Comparison of ENCODE assay signal across 11 cellular contexts in the genomic region with DNA sequence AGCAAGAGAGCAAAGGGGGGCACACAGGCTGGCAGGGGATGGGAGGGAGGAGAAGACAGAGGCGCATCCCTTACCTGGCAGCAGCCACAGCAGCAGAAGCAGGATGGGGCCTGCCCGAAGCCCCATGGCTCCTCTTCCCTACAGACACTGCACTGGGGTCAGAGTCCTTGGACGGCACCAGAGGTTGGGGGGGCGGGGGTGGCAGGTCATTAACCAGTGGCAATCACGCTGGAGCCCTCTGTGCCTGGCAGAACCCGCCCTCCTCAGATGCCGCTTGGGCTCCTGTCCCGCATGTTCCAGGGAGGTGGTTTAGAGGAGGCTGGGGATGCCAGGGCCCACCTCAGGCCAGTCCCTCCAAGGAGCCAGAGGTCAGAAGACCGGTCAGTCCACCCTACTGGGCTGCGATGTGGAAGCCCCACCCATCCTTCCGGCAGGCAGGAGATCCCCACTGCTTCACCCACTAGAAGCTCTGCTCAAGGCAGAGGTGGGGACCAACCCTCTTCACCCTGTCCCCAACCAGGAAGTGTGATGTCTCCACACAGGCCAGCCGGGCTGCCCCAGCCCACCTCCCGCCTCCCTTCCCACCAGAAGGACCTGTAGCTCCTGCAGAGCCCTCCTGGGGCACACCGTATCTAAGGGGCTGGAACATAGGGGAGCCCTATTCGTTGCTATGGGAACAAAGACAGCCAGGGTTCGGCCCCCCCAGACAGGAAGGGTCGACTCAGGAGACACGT. TPM values are rescaled to one million over a fixed set of nuclear protein-coding genes. Genes with fewer than 3 reads are reported as not detected.
DNase-seq lines count a peak whose midpoint lies in the region; ATAC-seq and TF ChIP-seq lines count a peak whose summit lies in the region.
"Had no signal": no experiment of that assay in that cellular context is flagged by ENCODE, and none has a peak within 500 bp of the region (broad histone marks: within the 10 kb centered on the region; RNA-seq: fewer than 3 reads in every experiment).

No MANE protein-coding gene starts in this region.

- H3K9me3 ChIP-seq in Panc1 (ENCODE audit: control insufficient read depth, insufficient read depth, low read depth, low read length) (no peaks in the 10 kb centered on the region), skeletal muscle tissue (ENCODE audit: control insufficient read depth in 3 of 3, low read length in 3 of 3) (no peaks in the 10 kb centered on the region)
- no peaks in the 10 kb centered on the region for H3K9me3 ChIP-seq in effector memory CD4-positive, alpha-beta T cell (ENCODE audit: control insufficient read depth, low read length)

- CTCF ChIA-PET in Panc1 (lab: Charles Lee) = no interaction called here

- no peaks in the 10 kb centered on the region for H3K27me3 ChIP-seq in Panc1 (ENCODE audit: control insufficient read depth, insufficient read depth, low read length)
- H3K27me3 ChIP-seq in effector memory CD4-positive, alpha-beta T cell (replicated peaks; ENCODE audit: control insufficient read depth, insufficient read depth, low read length, poor library complexity, severe bottlenecking) = no peaks in the 10 kb centered on the region
- H3K27me3 ChIP-seq in skeletal muscle tissue (ENCODE audit: control insufficient read depth in 3 of 3, insufficient read depth in 3 of 3, low read length in 3 of 3) = peaks cover 16 to 43% (median 24%) of the 10 kb centered on the region in 3 donors

- TF ChIP-seq CTCF in Panc1 (IDR thresholded peaks at IDR 0.05) (no peak), chondrocyte (IDR thresholded peaks at IDR 0.05) (no peak)

- in situ Hi-C loops in Panc1 (cut with HindIII; ENCODE audit: low pct_unique_long_range_greater_than_20kb, low sequenced_read_pairs) = no loop called here

- H3K4me3 ChIP-seq in Panc1 (ENCODE audit: low read depth in 2 of 2, low read length in 2 of 2) (no peak overlapping the region), skeletal muscle tissue (ENCODE audit: low read length in 3 of 3) (peak overlapping the region in 2 of 3 donors; percentile 54 to 58)
- H3K4me3 ChIP-seq in effector memory CD4-positive, alpha-beta T cell (ENCODE audit: insufficient read depth, low read depth, low read length, poor library complexity, severe bottlenecking) = peak overlapping the region; percentile 11

- H3K4me1 ChIP-seq in Panc1 (ENCODE audit: control insufficient read depth, insufficient read depth, low read length) (peaks cover 38% of the 10 kb centered on the region), skeletal muscle tissue (ENCODE audit: control insufficient read depth in 3 of 3, insufficient read depth in 3 of 3, low read length in 3 of 3) (peaks cover 6 to 11% (median 7%) of the 10 kb centered on the region in 3 donors)
- H3K4me1 ChIP-seq in effector memory CD4-positive, alpha-beta T cell (ENCODE audit: control insufficient read depth, insufficient read depth, low read length, poor library complexity, severe bottlenecking) = peaks cover 27% of the 10 kb centered on the region

- intact Hi-C loops in Panc1 (cut with micrococcal nuclease; ENCODE audit: unreplicated experiment) = no loop called here

- H3K9ac ChIP-seq in skeletal muscle tissue (ENCODE audit: low read depth in 1 of 3, low read length in 3 of 3) = no peak overlapping the region

- peak overlapping the region; percentile 83 for H3K27ac ChIP-seq in Panc1 (ENCODE audit: low read length)
- H3K27ac ChIP-seq in effector memory CD4-positive, alpha-beta T cell (ENCODE audit: insufficient read depth, low read length, poor library complexity, severe bottlenecking) = peak overlapping the region; percentile 28
- H3K27ac ChIP-seq in skeletal muscle tissue (ENCODE audit: low read depth, low read length) = no peak overlapping the region
- H3K27ac ChIP-seq: RWPE1 had no signal

- ATAC-seq in Panc1 (no peak), HG03469 (IDR thresholded peaks at IDR 0.05; ENCODE audit: unreplicated experiment) (no peak)

- DNase-seq in CMK (ENCODE audit: low read depth) (peak; percentile 66), Panc1 (ENCODE audit: low read depth, low spot score) (no peak), chondrocyte (ENCODE audit: low spot score) (no peak), germinal center (ENCODE audit: low spot score) (no peak), retina (no peak)
- no peak for DNase-seq in effector memory CD4-positive, alpha-beta T cell

- H3K4me1 Mint-ChIP-seq in chondrocyte (ENCODE audit: low read depth) = peaks cover 11% of the 10 kb centered on the region

- H3K36me3 Mint-ChIP-seq in chondrocyte (ENCODE audit: low read depth) = no peaks in the 10 kb centered on the region

- POLR2A ChIA-PET in Panc1 (lab: Charles Lee) = no interaction called here

- H3K36me3 ChIP-seq in Panc1 (ENCODE audit: control insufficient read depth, insufficient read depth, low read length) (no peaks in the 10 kb centered on the region), skeletal muscle tissue (ENCODE audit: control insufficient read depth in 3 of 3, insufficient read depth in 3 of 3, low read length in 3 of 3) (no peaks in the 10 kb centered on the region)
- no peaks in the 10 kb centered on the region for H3K36me3 ChIP-seq in effector memory CD4-positive, alpha-beta T cell (ENCODE audit: control insufficient read depth, insufficient read depth, low read length)

- H3K27me3 Mint-ChIP-seq in chondrocyte (ENCODE audit: low read depth) = peaks cover 2% of the 10 kb centered on the region

- H3K4me3 Mint-ChIP-seq in chondrocyte (ENCODE audit: unreplicated experiment) = no peak overlapping the region

- no peak overlapping the region for H3K27ac Mint-ChIP-seq in chondrocyte (ENCODE audit: unreplicated experiment)

- no TSS peak for BruUV-seq in Panc1 (replicated peaks; lab: Mats Ljungman, UMichigan)

- no peaks in the 10 kb centered on the region for H3K9me3 Mint-ChIP-seq in chondrocyte (ENCODE audit: low read depth)

RNA-seq across cellular contexts. Expression of a gene that starts 11.7 kb away (rescaled TPM):
- total RNA-seq in Panc1 (2021; ENCODE audit: unreplicated experiment) (9.1 TPM), skeletal muscle tissue (0.52 TPM), chondrocyte (2.1 to 2.6 TPM in 2 of 3 replicates, not detected in the other)
- polyA plus RNA-seq in Panc1 (2012; ENCODE audit: insufficient read length) = 8.3 TPM

RNA-seq across cellular contexts. Expression of a gene that starts 16.2 kb away (rescaled TPM):
- total RNA-seq in Panc1 (2021; ENCODE audit: unreplicated experiment) (23.9 TPM), skeletal muscle tissue (not detected), chondrocyte (not detected in 3 replicates)
- 37.3 TPM for polyA plus RNA-seq in Panc1 (2012; ENCODE audit: insufficient read length)
- total RNA-seq: NCI-H460 had no signal

RNA-seq across cellular contexts. Expression of a gene that starts 24.7 kb away (rescaled TPM):
- not detected for total RNA-seq in Panc1 (2021; ENCODE audit: unreplicated experiment)
- polyA plus RNA-seq in Panc1 (2012; ENCODE audit: insufficient read length) = not detected
- total RNA-seq in skeletal muscle tissue = not detected
- total RNA-seq in chondrocyte = not detected in 3 replicates
- total RNA-seq: NCI-H460 had no signal

RNA-seq across cellular contexts. Expression of a gene that starts 41.2 kb away (rescaled TPM):
- total RNA-seq in Panc1 (2021; ENCODE audit: unreplicated experiment) = 77.3 TPM
- polyA plus RNA-seq in Panc1 (2012; ENCODE audit: insufficient read length) = 161 TPM
- total RNA-seq in skeletal muscle tissue = 10.4 TPM
- 33.4 to 43.1 TPM (median 34.7 TPM) in 3 replicates for total RNA-seq in chondrocyte

RNA-seq across cellular contexts. Expression of a gene that starts 43.5 kb away (rescaled TPM):
- not detected for total RNA-seq in Panc1 (2021; ENCODE audit: unreplicated experiment)
- polyA plus RNA-seq in Panc1 (2012; ENCODE audit: insufficient read length) = not detected
- total RNA-seq in skeletal muscle tissue = not detected
- total RNA-seq in chondrocyte = not detected in 3 replicates
- total RNA-seq: activated naive CD4-positive, alpha-beta T cell treated with anti-CD3 and anti-CD28 coated beads, Interleukin-2, amount 50 U/mL, for 72 hours; NCI-H460 had no signal

Comparison
In these comparisons a context has a peak if more than half of its experiments do, and no peak if none do; other contexts are left out.
1. H3K4me3 ChIP-seq: peak in effector memory CD4-positive, alpha-beta T cell (single experiment) and skeletal muscle tissue (2 of 3); none in Panc1 (0 of 2).
2. RNA of a gene that starts 16.2 kb away (total RNA-seq): 23.9 TPM in Panc1 (single experiment); not detected in skeletal muscle tissue (single experiment) and not detected in chondrocyte; every median in the first group is over 10 times any median in the second.